In the genomic region with DNA sequence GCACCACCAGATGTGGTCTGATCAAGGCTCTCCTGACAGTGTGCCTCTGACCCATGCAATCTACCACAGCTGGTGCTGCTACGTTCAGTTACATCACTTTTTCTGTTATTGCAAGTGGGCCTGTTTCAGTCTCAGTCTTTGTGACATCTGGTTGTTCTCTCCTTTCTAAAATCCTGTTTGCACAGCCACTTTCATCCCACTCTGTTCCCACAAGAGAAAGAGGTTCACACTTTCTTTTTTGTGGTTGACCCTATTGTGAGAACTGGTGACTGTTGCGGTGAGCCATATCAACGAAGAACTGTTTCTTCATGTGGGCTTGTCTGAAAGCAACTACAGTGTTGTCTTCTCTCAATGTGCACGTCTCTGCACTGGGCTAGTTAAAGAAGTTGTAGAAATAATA, we compare ENCODE assay signal across 1 cellular context.
TF ChIP-seq lines count a peak whose summit lies in the region.

No MANE protein-coding gene starts in this region.

TF ChIP-seq in GM12878, 131 proteins besides CTCF, POLR2A, EP300 and RAD21 (continues in another document):
- peak; percentile 79 for TF ChIP-seq TCF7 (IDR thresholded peaks at IDR 0.05; ENCODE audit: borderline replicate concordance)
- no peak for TF ChIP-seq TARDBP (IDR thresholded peaks at IDR 0.05; ENCODE audit: borderline replicate concordance)
- TF ChIP-seq, protein P1, sequence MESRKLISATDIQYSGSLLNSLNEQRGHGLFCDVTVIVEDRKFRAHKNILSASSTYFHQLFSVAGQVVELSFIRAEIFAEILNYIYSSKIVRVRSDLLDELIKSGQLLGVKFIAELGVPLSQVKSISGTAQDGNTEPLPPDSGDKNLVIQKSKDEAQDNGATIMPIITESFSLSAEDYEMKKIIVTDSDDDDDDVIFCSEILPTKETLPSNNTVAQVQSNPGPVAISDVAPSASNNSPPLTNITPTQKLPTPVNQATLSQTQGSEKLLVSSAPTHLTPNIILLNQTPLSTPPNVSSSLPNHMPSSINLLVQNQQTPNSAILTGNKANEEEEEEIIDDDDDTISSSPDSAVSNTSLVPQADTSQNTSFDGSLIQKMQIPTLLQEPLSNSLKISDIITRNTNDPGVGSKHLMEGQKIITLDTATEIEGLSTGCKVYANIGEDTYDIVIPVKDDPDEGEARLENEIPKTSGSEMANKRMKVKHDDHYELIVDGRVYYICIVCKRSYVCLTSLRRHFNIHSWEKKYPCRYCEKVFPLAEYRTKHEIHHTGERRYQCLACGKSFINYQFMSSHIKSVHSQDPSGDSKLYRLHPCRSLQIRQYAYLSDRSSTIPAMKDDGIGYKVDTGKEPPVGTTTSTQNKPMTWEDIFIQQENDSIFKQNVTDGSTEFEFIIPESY (IDR thresholded peaks at IDR 0.05): no peak
- TF ChIP-seq, protein P2, sequence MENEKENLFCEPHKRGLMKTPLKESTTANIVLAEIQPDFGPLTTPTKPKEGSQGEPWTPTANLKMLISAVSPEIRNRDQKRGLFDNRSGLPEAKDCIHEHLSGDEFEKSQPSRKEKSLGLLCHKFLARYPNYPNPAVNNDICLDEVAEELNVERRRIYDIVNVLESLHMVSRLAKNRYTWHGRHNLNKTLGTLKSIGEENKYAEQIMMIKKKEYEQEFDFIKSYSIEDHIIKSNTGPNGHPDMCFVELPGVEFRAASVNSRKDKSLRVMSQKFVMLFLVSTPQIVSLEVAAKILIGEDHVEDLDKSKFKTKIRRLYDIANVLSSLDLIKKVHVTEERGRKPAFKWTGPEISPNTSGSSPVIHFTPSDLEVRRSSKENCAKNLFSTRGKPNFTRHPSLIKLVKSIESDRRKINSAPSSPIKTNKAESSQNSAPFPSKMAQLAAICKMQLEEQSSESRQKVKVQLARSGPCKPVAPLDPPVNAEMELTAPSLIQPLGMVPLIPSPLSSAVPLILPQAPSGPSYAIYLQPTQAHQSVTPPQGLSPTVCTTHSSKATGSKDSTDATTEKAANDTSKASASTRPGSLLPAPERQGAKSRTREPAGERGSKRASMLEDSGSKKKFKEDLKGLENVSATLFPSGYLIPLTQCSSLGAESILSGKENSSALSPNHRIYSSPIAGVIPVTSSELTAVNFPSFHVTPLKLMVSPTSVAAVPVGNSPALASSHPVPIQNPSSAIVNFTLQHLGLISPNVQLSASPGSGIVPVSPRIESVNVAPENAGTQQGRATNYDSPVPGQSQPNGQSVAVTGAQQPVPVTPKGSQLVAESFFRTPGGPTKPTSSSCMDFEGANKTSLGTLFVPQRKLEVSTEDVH (IDR thresholded peaks at IDR 0.05; ENCODE audit: low read depth, partially characterized antibody): no peak
- TF ChIP-seq POLR2AphosphoS5 (IDR thresholded peaks at IDR 0.05; ENCODE audit: low read length): no peak
- TF ChIP-seq TCF12 (IDR thresholded peaks at IDR 0.05; ENCODE audit: low read depth, low read length): 0 out of 2 replicates have a peak, but pooled peaks have one; percentile 41
- peak; percentile 44 to 45; a peak in 3 of 4 replicates for TF ChIP-seq IKZF2 (IDR thresholded peaks at IDR 0.05)
- peak; percentile 37; the same call in 1 of the 2 replicates for TF ChIP-seq ATF7 (IDR thresholded peaks at IDR 0.05; ENCODE audit: low read depth)
- TF ChIP-seq, protein P3, sequence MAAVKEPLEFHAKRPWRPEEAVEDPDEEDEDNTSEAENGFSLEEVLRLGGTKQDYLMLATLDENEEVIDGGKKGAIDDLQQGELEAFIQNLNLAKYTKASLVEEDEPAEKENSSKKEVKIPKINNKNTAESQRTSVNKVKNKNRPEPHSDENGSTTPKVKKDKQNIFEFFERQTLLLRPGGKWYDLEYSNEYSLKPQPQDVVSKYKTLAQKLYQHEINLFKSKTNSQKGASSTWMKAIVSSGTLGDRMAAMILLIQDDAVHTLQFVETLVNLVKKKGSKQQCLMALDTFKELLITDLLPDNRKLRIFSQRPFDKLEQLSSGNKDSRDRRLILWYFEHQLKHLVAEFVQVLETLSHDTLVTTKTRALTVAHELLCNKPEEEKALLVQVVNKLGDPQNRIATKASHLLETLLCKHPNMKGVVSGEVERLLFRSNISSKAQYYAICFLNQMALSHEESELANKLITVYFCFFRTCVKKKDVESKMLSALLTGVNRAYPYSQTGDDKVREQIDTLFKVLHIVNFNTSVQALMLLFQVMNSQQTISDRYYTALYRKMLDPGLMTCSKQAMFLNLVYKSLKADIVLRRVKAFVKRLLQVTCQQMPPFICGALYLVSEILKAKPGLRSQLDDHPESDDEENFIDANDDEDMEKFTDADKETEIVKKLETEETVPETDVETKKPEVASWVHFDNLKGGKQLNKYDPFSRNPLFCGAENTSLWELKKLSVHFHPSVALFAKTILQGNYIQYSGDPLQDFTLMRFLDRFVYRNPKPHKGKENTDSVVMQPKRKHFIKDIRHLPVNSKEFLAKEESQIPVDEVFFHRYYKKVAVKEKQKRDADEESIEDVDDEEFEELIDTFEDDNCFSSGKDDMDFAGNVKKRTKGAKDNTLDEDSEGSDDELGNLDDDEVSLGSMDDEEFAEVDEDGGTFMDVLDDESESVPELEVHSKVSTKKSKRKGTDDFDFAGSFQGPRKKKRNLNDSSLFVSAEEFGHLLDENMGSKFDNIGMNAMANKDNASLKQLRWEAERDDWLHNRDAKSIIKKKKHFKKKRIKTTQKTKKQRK (IDR thresholded peaks at IDR 0.05; ENCODE audit: low read depth, low read length): no peak
- TF ChIP-seq FOXK2 (IDR thresholded peaks at IDR 0.05): no peak
- no peak for TF ChIP-seq IRF4 (IDR thresholded peaks at IDR 0.05; ENCODE audit: low read depth, low read length)
- TF ChIP-seq GATAD2B (conservative IDR thresholded peaks at IDR 0.05; ENCODE audit: low read depth): no peak
- TF ChIP-seq, protein P4, sequence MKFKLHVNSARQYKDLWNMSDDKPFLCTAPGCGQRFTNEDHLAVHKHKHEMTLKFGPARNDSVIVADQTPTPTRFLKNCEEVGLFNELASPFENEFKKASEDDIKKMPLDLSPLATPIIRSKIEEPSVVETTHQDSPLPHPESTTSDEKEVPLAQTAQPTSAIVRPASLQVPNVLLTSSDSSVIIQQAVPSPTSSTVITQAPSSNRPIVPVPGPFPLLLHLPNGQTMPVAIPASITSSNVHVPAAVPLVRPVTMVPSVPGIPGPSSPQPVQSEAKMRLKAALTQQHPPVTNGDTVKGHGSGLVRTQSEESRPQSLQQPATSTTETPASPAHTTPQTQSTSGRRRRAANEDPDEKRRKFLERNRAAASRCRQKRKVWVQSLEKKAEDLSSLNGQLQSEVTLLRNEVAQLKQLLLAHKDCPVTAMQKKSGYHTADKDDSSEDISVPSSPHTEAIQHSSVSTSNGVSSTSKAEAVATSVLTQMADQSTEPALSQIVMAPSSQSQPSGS (IDR thresholded peaks at IDR 0.05; ENCODE audit: low read length): 0 out of 2 replicates have a peak, but pooled peaks have one; percentile 36
- TF ChIP-seq SIN3A (IDR thresholded peaks at IDR 0.05; ENCODE audit: low read depth, low read length): no peak
- 0 out of 2 replicates have a peak, but pooled peaks have one; percentile 34 for TF ChIP-seq IKZF1 (conservative IDR thresholded peaks at IDR 0.05)
- TF ChIP-seq, protein P5, sequence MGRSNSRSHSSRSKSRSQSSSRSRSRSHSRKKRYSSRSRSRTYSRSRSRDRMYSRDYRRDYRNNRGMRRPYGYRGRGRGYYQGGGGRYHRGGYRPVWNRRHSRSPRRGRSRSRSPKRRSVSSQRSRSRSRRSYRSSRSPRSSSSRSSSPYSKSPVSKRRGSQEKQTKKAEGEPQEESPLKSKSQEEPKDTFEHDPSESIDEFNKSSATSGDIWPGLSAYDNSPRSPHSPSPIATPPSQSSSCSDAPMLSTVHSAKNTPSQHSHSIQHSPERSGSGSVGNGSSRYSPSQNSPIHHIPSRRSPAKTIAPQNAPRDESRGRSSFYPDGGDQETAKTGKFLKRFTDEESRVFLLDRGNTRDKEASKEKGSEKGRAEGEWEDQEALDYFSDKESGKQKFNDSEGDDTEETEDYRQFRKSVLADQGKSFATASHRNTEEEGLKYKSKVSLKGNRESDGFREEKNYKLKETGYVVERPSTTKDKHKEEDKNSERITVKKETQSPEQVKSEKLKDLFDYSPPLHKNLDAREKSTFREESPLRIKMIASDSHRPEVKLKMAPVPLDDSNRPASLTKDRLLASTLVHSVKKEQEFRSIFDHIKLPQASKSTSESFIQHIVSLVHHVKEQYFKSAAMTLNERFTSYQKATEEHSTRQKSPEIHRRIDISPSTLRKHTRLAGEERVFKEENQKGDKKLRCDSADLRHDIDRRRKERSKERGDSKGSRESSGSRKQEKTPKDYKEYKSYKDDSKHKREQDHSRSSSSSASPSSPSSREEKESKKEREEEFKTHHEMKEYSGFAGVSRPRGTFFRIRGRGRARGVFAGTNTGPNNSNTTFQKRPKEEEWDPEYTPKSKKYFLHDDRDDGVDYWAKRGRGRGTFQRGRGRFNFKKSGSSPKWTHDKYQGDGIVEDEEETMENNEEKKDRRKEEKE (IDR thresholded peaks at IDR 0.05): no peak
- TF ChIP-seq, protein P6, sequence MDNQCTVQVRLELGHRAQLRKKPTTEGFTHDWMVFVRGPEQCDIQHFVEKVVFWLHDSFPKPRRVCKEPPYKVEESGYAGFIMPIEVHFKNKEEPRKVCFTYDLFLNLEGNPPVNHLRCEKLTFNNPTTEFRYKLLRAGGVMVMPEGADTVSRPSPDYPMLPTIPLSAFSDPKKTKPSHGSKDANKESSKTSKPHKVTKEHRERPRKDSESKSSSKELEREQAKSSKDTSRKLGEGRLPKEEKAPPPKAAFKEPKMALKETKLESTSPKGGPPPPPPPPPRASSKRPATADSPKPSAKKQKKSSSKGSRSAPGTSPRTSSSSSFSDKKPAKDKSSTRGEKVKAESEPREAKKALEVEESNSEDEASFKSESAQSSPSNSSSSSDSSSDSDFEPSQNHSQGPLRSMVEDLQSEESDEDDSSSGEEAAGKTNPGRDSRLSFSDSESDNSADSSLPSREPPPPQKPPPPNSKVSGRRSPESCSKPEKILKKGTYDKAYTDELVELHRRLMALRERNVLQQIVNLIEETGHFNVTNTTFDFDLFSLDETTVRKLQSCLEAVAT (IDR thresholded peaks at IDR 0.05): 0 out of 2 replicates have a peak, but pooled peaks have one; percentile 20
- peak in 1 of 2 experiments; percentile 24; a peak in 1 of 4 replicates for TF ChIP-seq BHLHE40 (IDR thresholded peaks at IDR 0.05; ENCODE audit: borderline replicate concordance in 1 of 2, low read depth in 2 of 2, low read length in 1 of 2)
- TF ChIP-seq PAX8 (IDR thresholded peaks at IDR 0.05): no peak
- TF ChIP-seq, protein P7, sequence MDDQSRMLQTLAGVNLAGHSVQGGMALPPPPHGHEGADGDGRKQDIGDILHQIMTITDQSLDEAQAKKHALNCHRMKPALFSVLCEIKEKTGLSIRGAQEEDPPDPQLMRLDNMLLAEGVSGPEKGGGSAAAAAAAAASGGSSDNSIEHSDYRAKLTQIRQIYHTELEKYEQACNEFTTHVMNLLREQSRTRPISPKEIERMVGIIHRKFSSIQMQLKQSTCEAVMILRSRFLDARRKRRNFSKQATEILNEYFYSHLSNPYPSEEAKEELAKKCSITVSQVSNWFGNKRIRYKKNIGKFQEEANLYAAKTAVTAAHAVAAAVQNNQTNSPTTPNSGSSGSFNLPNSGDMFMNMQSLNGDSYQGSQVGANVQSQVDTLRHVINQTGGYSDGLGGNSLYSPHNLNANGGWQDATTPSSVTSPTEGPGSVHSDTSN (IDR thresholded peaks at IDR 0.05; ENCODE audit: insufficient replicate concordance, low read depth, low read length): no peak
- TF ChIP-seq MEF2A (IDR thresholded peaks at IDR 0.05; ENCODE audit: insufficient read depth, low read depth, low read length): no peak
- no peak for TF ChIP-seq YBX1 (IDR thresholded peaks at IDR 0.05)
- TF ChIP-seq NR2F1 (conservative IDR thresholded peaks at IDR 0.05): peak; percentile 74; the same call in 1 of the 2 replicates
- no peak for TF ChIP-seq ZNF622 (IDR thresholded peaks at IDR 0.05)
- TF ChIP-seq, protein P8, sequence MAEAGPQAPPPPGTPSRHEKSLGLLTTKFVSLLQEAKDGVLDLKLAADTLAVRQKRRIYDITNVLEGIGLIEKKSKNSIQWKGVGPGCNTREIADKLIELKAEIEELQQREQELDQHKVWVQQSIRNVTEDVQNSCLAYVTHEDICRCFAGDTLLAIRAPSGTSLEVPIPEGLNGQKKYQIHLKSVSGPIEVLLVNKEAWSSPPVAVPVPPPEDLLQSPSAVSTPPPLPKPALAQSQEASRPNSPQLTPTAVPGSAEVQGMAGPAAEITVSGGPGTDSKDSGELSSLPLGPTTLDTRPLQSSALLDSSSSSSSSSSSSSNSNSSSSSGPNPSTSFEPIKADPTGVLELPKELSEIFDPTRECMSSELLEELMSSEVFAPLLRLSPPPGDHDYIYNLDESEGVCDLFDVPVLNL (IDR thresholded peaks at IDR 0.05; ENCODE audit: low read depth, low read length): no peak
- TF ChIP-seq, protein P9, sequence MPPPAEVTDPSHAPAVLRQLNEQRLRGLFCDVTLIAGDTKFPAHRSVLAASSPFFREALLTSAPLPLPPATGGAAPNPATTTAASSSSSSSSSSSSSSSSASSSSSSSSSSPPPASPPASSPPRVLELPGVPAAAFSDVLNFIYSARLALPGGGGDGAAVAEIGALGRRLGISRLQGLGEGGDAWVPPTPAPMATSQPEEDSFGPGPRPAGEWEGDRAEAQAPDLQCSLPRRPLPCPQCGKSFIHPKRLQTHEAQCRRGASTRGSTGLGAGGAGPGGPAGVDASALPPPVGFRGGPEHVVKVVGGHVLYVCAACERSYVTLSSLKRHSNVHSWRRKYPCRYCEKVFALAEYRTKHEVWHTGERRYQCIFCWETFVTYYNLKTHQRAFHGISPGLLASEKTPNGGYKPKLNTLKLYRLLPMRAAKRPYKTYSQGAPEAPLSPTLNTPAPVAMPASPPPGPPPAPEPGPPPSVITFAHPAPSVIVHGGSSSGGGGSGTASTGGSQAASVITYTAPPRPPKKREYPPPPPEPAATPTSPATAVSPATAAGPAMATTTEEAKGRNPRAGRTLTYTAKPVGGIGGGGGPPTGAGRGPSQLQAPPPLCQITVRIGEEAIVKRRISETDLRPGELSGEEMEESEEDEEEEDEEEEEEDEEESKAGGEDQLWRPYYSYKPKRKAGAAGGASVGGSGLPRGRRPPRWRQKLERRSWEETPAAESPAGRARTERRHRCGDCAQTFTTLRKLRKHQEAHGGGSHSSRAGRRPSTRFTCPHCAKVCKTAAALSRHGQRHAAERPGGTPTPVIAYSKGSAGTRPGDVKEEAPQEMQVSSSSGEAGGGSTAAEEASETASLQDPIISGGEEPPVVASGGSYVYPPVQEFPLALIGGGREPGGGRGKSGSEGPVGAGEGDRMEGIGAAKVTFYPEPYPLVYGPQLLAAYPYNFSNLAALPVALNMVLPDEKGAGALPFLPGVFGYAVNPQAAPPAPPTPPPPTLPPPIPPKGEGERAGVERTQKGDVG (CRISPR knock-in tag; IDR thresholded peaks at IDR 0.05): no peak
- TF ChIP-seq MYC (IDR thresholded peaks at IDR 0.05; ENCODE audit: insufficient read depth, insufficient read length, insufficient replicate concordance, low read length, severe bottlenecking): no peak
- no peak for TF ChIP-seq GABPA (IDR thresholded peaks at IDR 0.05; ENCODE audit: low read depth)
- 0 out of 2 replicates have a peak, but pooled peaks have one; percentile 37 for TF ChIP-seq NFIC (IDR thresholded peaks at IDR 0.05; ENCODE audit: low read depth, low read length)
- TF ChIP-seq YY1 (IDR thresholded peaks at IDR 0.05; ENCODE audit: low read depth, low read length): no peak
- TF ChIP-seq ASH2L (IDR thresholded peaks at IDR 0.05; ENCODE audit: borderline replicate concordance, low read depth): no peak
- 0 out of 2 replicates have a peak, but pooled peaks have one; percentile 29 for TF ChIP-seq CREB1 (IDR thresholded peaks at IDR 0.05; ENCODE audit: low read depth)
- peak; percentile 33; the same call in 1 of the 2 replicates for TF ChIP-seq EED (IDR thresholded peaks at IDR 0.05; ENCODE audit: low read depth)
- TF ChIP-seq ZNF24 (IDR thresholded peaks at IDR 0.05): no peak
- peak; percentile 91 for TF ChIP-seq RUNX3 (IDR thresholded peaks at IDR 0.05; ENCODE audit: low read length)
- peak; percentile 25; the same call in 1 of the 2 replicates for TF ChIP-seq MTA2 (IDR thresholded peaks at IDR 0.05; ENCODE audit: low read depth)
- TF ChIP-seq JUNB (IDR thresholded peaks at IDR 0.05): no peak
